Comparison of ENCODE assay signal across 21 cellular contexts in the genomic region with DNA sequence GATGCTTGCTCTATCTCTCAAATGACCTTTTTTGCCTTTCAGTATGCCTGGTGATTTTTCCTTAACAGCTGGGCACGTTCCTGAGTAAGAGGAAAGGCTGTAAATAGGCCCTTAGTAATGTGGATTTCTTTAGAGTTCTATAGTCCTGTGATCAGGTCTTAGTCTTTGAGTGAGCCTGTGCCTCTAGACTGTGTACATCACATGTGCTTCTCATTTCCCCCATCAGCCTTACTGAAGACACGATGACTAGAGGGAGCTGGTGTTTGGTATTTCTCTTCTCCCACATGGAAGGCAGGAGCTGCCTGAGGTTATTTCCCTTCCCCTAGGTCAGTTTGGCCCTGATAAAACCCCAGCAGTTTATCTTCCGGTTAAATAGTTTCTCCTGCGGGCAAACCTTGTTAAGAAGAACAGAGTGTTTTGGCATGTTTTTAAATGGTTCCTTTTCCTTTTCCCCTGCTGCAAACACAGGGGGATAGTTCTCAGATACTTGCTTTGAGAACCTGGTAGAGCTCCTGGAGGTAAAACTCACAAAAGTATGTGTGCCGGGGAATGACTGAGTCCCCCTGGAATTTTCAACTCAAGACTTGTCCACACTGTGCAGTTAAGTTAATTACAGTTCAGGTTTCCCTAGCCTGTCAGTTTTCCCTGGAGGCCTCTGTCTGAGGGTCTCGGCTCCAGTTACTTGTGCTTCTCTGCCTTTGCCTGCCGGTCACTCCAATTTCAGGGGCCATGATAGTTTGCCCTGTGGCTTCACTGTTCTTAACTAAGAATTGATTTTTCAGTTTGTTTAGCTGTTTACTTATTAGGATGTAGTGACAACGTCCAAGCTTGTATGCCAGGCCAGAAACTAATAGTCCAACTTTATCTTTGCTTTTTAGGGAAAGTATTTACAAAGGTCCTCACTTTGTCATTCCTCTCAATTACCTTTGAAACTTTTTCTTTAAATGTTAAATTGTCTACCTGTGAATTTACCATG.
A peak's percentile ranks its signal among the peaks of the same experiment; 100 is the strongest.
DNase-seq lines count a peak whose midpoint lies in the region; ATAC-seq, FAIRE-seq and TF ChIP-seq lines count a peak whose summit lies in the region.
"Had no signal": no experiment of that assay in that cellular context is flagged by ENCODE, and none has a peak within 500 bp of the region (broad histone marks: within the 10 kb centered on the region; RNA-seq: fewer than 3 reads in every experiment).

No MANE protein-coding gene starts in this region.

- WGBS in thyroid gland, 2 donors: 71 to 78% methylated on average over 8 of the region's 8 CpGs

- H3K4me3 Mint-ChIP-seq in osteocyte (ENCODE audit: unreplicated experiment) (no peak overlapping the region), natural killer cell (no peak overlapping the region)
- H3K4me3 Mint-ChIP-seq: activated B cell treated with CpG ODN at 0.5 μM for 24 hours had no signal

- H3K4me3 ChIP-seq in adipocyte (ENCODE audit: low read length) (no peak overlapping the region), thyroid gland (replicated peaks in 1 of 3) (no peak overlapping the region)
- H3K4me3 ChIP-seq: coronary artery, heart left ventricle, mucosa of descending colon, spleen, tibial artery had no signal

- H3K9me3 ChIP-seq in adipocyte (ENCODE audit: control insufficient read depth, low read length): no peaks in the 10 kb centered on the region
- no peaks in the 10 kb centered on the region for H3K9me3 ChIP-seq in thyroid gland
- H3K9me3 ChIP-seq: BE2C, mucosa of descending colon had no signal

- H3K9ac ChIP-seq in adipocyte (ENCODE audit: low read length): no peak overlapping the region

- H3K36me3 Mint-ChIP-seq in osteocyte (ENCODE audit: unreplicated experiment): peaks cover 47% of the 10 kb centered on the region
- peaks cover 23% of the 10 kb centered on the region for H3K36me3 Mint-ChIP-seq in natural killer cell

- H3K9me3 Mint-ChIP-seq in osteocyte (ENCODE audit: unreplicated experiment): peaks cover 32% of the 10 kb centered on the region
- peaks cover 7 to 10% of the 10 kb centered on the region in 2 donors for H3K9me3 Mint-ChIP-seq in natural killer cell

- ATAC-seq in natural killer cell (no peak), GM21526 (IDR thresholded peaks at IDR 0.05; ENCODE audit: low FRiP score, unreplicated experiment) (no peak), GM18868 (IDR thresholded peaks at IDR 0.05; ENCODE audit: unreplicated experiment) (no peak)
- ATAC-seq: heart left ventricle, mucosa of descending colon, Right ventricle myocardium inferior had no signal

- no peak for DNase-seq in GM12892 (ENCODE audit: insufficient read length)
- DNase-seq in adipocyte (ENCODE audit: low read depth): peak; percentile 45
- DNase-seq in foreskin melanocyte: peak; percentile 81
- no peak for DNase-seq in osteocyte (ENCODE audit: extremely low spot score, unreplicated experiment)
- DNase-seq in thyroid gland: no peak
- no peak for DNase-seq in natural killer cell
- DNase-seq: activated B cell treated with CpG ODN at 0.5 μM for 24 hours, amygdala, BE2C, heart left ventricle, Kasumi-1, kidney, mucosa of descending colon, NCI-H1417 treated with DMSO at 0.1 percent for 48 hours, NCI-H2171 treated with DMSO at 0.1 percent for 48 hours, spleen, tibial artery had no signal

- FAIRE-seq in GM12892 (lab: Jason Lieb, UNC): peak; percentile 24
- FAIRE-seq: kidney had no signal

- TF ChIP-seq POLR2A in GM12892 (IDR thresholded peaks at IDR 0.05; ENCODE audit: low read depth, low read length): no peak
- no peak for TF ChIP-seq POLR2A in thyroid gland (IDR thresholded peaks at IDR 0.05)

- H3K27me3 ChIP-seq in adipocyte (replicated peaks; ENCODE audit: control insufficient read depth, insufficient read depth, low read length): no peaks in the 10 kb centered on the region
- no peaks in the 10 kb centered on the region for H3K27me3 ChIP-seq in thyroid gland
- H3K27me3 ChIP-seq: BE2C, heart left ventricle, spleen, tibial artery had no signal

- H3K4me1 ChIP-seq in adipocyte (ENCODE audit: control insufficient read depth, insufficient read depth, low read length): no peaks in the 10 kb centered on the region
- H3K4me1 ChIP-seq in thyroid gland: no peaks in the 10 kb centered on the region
- H3K4me1 ChIP-seq: BE2C, spleen, tibial artery had no signal

- H3K4me1 Mint-ChIP-seq in osteocyte (ENCODE audit: unreplicated experiment) (peaks cover 13% of the 10 kb centered on the region), natural killer cell (peaks cover 4 to 5% of the 10 kb centered on the region in 2 donors)

- intact Hi-C loops in thyroid gland (cut with DNase I): no loop called here
- intact Hi-C loops in natural killer cell (cut with micrococcal nuclease): no loop called here

- no peak for TF ChIP-seq CTCF in osteocyte (IDR thresholded peaks at IDR 0.05)
- no peak for TF ChIP-seq CTCF in thyroid gland (IDR thresholded peaks at IDR 0.05)
- no peak for TF ChIP-seq CTCF in natural killer cell (IDR thresholded peaks at IDR 0.05)

- peaks cover 22% of the 10 kb centered on the region for H3K36me3 ChIP-seq in adipocyte (ENCODE audit: control insufficient read depth, insufficient read depth, low read length, severe bottlenecking)
- H3K36me3 ChIP-seq in thyroid gland: no peaks in the 10 kb centered on the region

- no peak overlapping the region for H3K27ac ChIP-seq in thyroid gland
- H3K27ac ChIP-seq: coronary artery, heart left ventricle, spleen, tibial artery had no signal

- H3K27me3 Mint-ChIP-seq in osteocyte (ENCODE audit: unreplicated experiment) (no peaks in the 10 kb centered on the region), natural killer cell (ENCODE audit: low read depth in 2 of 2) (no peaks in the 10 kb centered on the region)
- H3K27me3 Mint-ChIP-seq: activated B cell treated with CpG ODN at 0.5 μM for 24 hours had no signal

- peak overlapping the region; percentile 76 for H3K27ac Mint-ChIP-seq in osteocyte (ENCODE audit: unreplicated experiment)
- no peak overlapping the region for H3K27ac Mint-ChIP-seq in natural killer cell
- H3K27ac Mint-ChIP-seq: activated B cell treated with CpG ODN at 0.5 μM for 24 hours had no signal

Comparison
In these comparisons a context has a peak if more than half of its experiments do, and no peak if none do; other contexts are left out.
1. DNase-seq: peak in adipocyte (single experiment) and foreskin melanocyte (single experiment); none in GM12892 (single experiment), osteocyte (single experiment), thyroid gland (0 of 2) and natural killer cell (single experiment).